9 cellular contexts compared by ENCODE assay signal in the genomic region with DNA sequence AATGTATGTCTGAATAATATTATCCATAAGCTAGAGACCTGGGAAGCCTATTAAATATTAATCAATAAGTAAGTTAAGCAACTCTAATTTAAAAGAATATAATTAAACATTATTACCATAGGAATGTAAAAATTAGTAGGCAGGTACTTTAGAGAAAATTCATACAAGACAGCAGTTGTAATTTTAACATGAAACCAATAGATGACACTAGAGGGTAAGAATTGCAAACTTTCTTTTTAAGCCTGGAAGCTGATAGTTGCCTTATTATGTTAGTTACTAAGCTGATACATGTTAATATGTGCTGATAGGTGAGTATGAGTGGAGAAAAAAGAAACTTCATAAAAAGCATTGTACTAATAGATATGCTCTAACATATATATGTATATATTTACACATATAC.
DNase-seq lines count a peak whose midpoint lies in the region; ATAC-seq and TF ChIP-seq lines count a peak whose summit lies in the region.
"Had no signal": no experiment of that assay in that cellular context is flagged by ENCODE, and none has a peak within 500 bp of the region (broad histone marks: within the 10 kb centered on the region; RNA-seq: fewer than 3 reads in every experiment).

No MANE protein-coding gene starts in this region.

- H3K27ac ChIP-seq in H9 (ENCODE audit: insufficient read length, low read depth, low read length): no peak overlapping the region
- no peak overlapping the region for H3K27ac ChIP-seq in RWPE1

- H3K27me3 ChIP-seq in H9 (ENCODE audit: insufficient read depth, low read length): no peaks in the 10 kb centered on the region

- no peak overlapping the region for H3K56ac ChIP-seq in H9 (ENCODE audit: insufficient read length, low read depth, low read length)

- no peaks in the 10 kb centered on the region; the same call in 1 of the 2 replicates for H3K79me2 ChIP-seq in H9 (ENCODE audit: insufficient read depth, low read length)

- DNase-seq in DMS114 treated with DMSO at 0.1 percent for 48 hours (lab: John Stamatoyannopoulos, UW; ENCODE audit: unreplicated experiment) (peak; percentile 6), H9 (no peak), RWPE1 (ENCODE audit: low spot score) (no peak), left kidney (ENCODE audit: low read depth, low spot score) (peak; percentile 9), mucosa of descending colon (no peak), GOT3 (lab: John Stamatoyannopoulos, UW) (no peak), SHP77 (lab: John Stamatoyannopoulos, UW) (no peak), NCI-H524 treated with DMSO at 0.1 percent for 48 hours (lab: John Stamatoyannopoulos, UW) (no peak)
- DNase-seq: activated effector memory CD4-positive, alpha-beta T cell treated with anti-CD3 and anti-CD28 coated beads, Interleukin-2, amount 50 U/mL, for 16 hours had no signal

- H3K79me1 ChIP-seq in H9 (ENCODE audit: insufficient read depth, low read depth, low read length, poor library complexity, severe bottlenecking): no peaks in the 10 kb centered on the region

- H3K9me3 ChIP-seq in H9 (ENCODE audit: control insufficient read depth, low read depth, low read length) (no peaks in the 10 kb centered on the region), mucosa of descending colon (no peaks in the 10 kb centered on the region)

- H3K36me3 ChIP-seq in mucosa of descending colon (ENCODE audit: low read depth): no peaks in the 10 kb centered on the region

- ATAC-seq in mucosa of descending colon: no peak

- H3K4me3 Mint-ChIP-seq in H9: no peak overlapping the region

- H2BK20ac ChIP-seq in H9 (ENCODE audit: low read depth, low read length, poor library complexity, severe bottlenecking): no peak overlapping the region

- peaks cover 0 to 14% of the 10 kb centered on the region in 2 experiments; a peak in 2 of 4 replicates for H3K4me1 Mint-ChIP-seq in H9

- POLR2A ChIA-PET in RWPE1 (lab: Yijun Ruan, JAX; ENCODE audit: low non-redundant PET): no interaction called here

- H3K4me3 ChIP-seq in mucosa of descending colon: no peak overlapping the region

- no peak overlapping the region for H2BK5ac ChIP-seq in H9 (ENCODE audit: insufficient read length, low read length)

- H3K14ac ChIP-seq in H9 (ENCODE audit: insufficient read depth, low read length): no peak overlapping the region

- no peak overlapping the region for H3K23ac ChIP-seq in H9 (ENCODE audit: insufficient read length, low read depth, low read length)

- H2BK12ac ChIP-seq in H9 (ENCODE audit: insufficient read length, low read depth, low read length): no peak overlapping the region

- no peak overlapping the region for H3K9ac ChIP-seq in H9 (ENCODE audit: extremely low read depth, insufficient read length, low read length)

- H2AFZ ChIP-seq in H9 (ENCODE audit: low read length): no peak overlapping the region

- intact Hi-C loops in mucosa of descending colon (cut with DNase I, micrococcal nuclease): no loop called here

- no peak overlapping the region for H2BK120ac ChIP-seq in H9 (ENCODE audit: low read depth, low read length, poor library complexity, severe bottlenecking)

- H4K8ac ChIP-seq in H9 (replicated peaks; ENCODE audit: insufficient read length, low read depth, low read length): no peak overlapping the region

- H3K9me3 Mint-ChIP-seq in H9: no peaks in the 10 kb centered on the region; a peak in 1 of 5 replicates

- H3K4me2 ChIP-seq in H9 (ENCODE audit: insufficient read depth, insufficient read length, low read length): no peak overlapping the region

- H3K27me3 Mint-ChIP-seq in H9 (ENCODE audit: low read depth): no peaks in the 10 kb centered on the region

- H3K4me1 ChIP-seq in H9 (ENCODE audit: insufficient read depth, low read length): no peaks in the 10 kb centered on the region
- H3K4me1 ChIP-seq in mucosa of descending colon (ENCODE audit: low read depth): no peaks in the 10 kb centered on the region

- H4K20me1 ChIP-seq in H9 (ENCODE audit: control insufficient read depth, insufficient read depth, insufficient read length): no peaks in the 10 kb centered on the region

- no peak overlapping the region for H3K27ac Mint-ChIP-seq in H9

- peaks cover 0 to 14% (median 0%) of the 10 kb centered on the region in 3 experiments; a peak in 3 of 7 replicates for H3K36me3 Mint-ChIP-seq in H9 (ENCODE audit: insufficient read depth in 1 of 3, low read depth in 3 of 3)

- H3K23me2 ChIP-seq in H9 (ENCODE audit: insufficient read length, low read depth, low read length, poor library complexity, severe bottlenecking): no peaks in the 10 kb centered on the region

- no peak overlapping the region for H3K4ac ChIP-seq in H9 (ENCODE audit: low read depth, low read length)

- H4K5ac ChIP-seq in H9 (ENCODE audit: insufficient read length, low read depth, low read length): no peak overlapping the region

- CTCF ChIA-PET in RWPE1 (lab: Yijun Ruan, JAX): no interaction called here

- H2BK15ac ChIP-seq in H9 (ENCODE audit: low read depth, low read length): no peak overlapping the region

- peak; percentile 83 for TF ChIP-seq CTCF in H9 (conservative IDR thresholded peaks at IDR 0.05)
- peak; percentile 26; the same call in 1 of the 2 replicates for TF ChIP-seq CTCF in RWPE1 (conservative IDR thresholded peaks at IDR 0.05; ENCODE audit: low read depth)
- TF ChIP-seq CTCF in mucosa of descending colon (IDR thresholded peaks at IDR 0.05): no peak

- no peak overlapping the region for H4K91ac ChIP-seq in H9 (ENCODE audit: insufficient read length, low read depth, low read length)

- no peak overlapping the region for H3T11ph ChIP-seq in H9 (ENCODE audit: low read length)

- H3K18ac ChIP-seq in H9 (ENCODE audit: insufficient read length, low read depth, low read length): no peak overlapping the region

- H2AK5ac ChIP-seq in H9 (ENCODE audit: insufficient read length, low read length): no peak overlapping the region

Comparison
In these comparisons a context has a peak if more than half of its experiments do, and no peak if none do; other contexts are left out.
1. DNase-seq: peak in DMS114 treated with DMSO at 0.1 percent for 48 hours (single experiment) and left kidney (single experiment); none in H9 (single experiment), RWPE1 (single experiment), mucosa of descending colon (0 of 3), GOT3 (single experiment), SHP77 (0 of 2) and NCI-H524 treated with DMSO at 0.1 percent for 48 hours (single experiment).